In genomic region chr4:81838586-81838985, GRCh38 we compare ENCODE assay signal across 29 cellular contexts.
"Had no signal": no experiment of that assay in that cellular context is flagged by ENCODE, and none has a peak within 500 bp of the region (broad histone marks: within the 10 kb centered on the region; RNA-seq: fewer than 3 reads in every experiment).

No MANE protein-coding gene starts in this region.

- H3K27ac Mint-ChIP-seq: dendritic cell treated with granulocyte-macrophage colony-stimulating factor and Interleukin-4, amounts not matched to agents 40 ng/mL and 50 ng/mL, for 4 days; effector memory CD8-positive, alpha-beta T cell; endodermal cell had no signal

- H3K4me3 Mint-ChIP-seq: dendritic cell treated with granulocyte-macrophage colony-stimulating factor and Interleukin-4, amounts not matched to agents 40 ng/mL and 50 ng/mL, for 4 days; effector memory CD8-positive, alpha-beta T cell; endodermal cell had no signal

- ATAC-seq: effector memory CD8-positive, alpha-beta T cell; esophagus mucosa; foreskin keratinocyte; gastrocnemius medialis; gastroesophageal sphincter; heart left ventricle; heart right ventricle had no signal

- H3K4me1 Mint-ChIP-seq: endodermal cell had no signal

- H3K27ac ChIP-seq: colonic mucosa, coronary artery, epithelial cell of prostate, esophagus muscularis mucosa, esophagus squamous epithelium, foreskin keratinocyte, gastrocnemius medialis, gastroesophageal sphincter, heart left ventricle, heart right ventricle had no signal

- H3K27me3 ChIP-seq: colonic mucosa, dorsolateral prefrontal cortex, esophagus muscularis mucosa, esophagus squamous epithelium, foreskin keratinocyte, gastrocnemius medialis, gastroesophageal sphincter, heart left ventricle, heart right ventricle had no signal

- DNase-seq: colonic mucosa; cortex of kidney; dermis blood vessel endothelial cell; dorsolateral prefrontal cortex; effector CD4-positive, alpha-beta T cell; effector CD8-positive, alpha-beta T cell; effector memory CD4-positive, alpha-beta T cell; effector memory CD8-positive, alpha-beta T cell; endodermal cell; erythroblast; esophagus squamous epithelium; foreskin fibroblast; foreskin keratinocyte; foreskin melanocyte; gastrocnemius medialis; glutamatergic neuron; head of caudate nucleus; heart left ventricle; heart right ventricle had no signal

- H3K36me3 ChIP-seq: colonic mucosa, esophagus muscularis mucosa, esophagus squamous epithelium, gastrocnemius medialis, gastroesophageal sphincter, heart left ventricle, heart right ventricle had no signal

- H3K4me3 ChIP-seq: colonic mucosa, coronary artery, dorsolateral prefrontal cortex, esophagus muscularis mucosa, esophagus squamous epithelium, gastrocnemius medialis, gastroesophageal sphincter, heart left ventricle, heart right ventricle had no signal

- H3K27me3 Mint-ChIP-seq: dendritic cell treated with granulocyte-macrophage colony-stimulating factor and Interleukin-4, amounts not matched to agents 40 ng/mL and 50 ng/mL, for 4 days had no signal

- H3K4me1 ChIP-seq: colonic mucosa, esophagus muscularis mucosa, esophagus squamous epithelium, foreskin keratinocyte, gastrocnemius medialis, gastroesophageal sphincter, heart right ventricle had no signal

- FAIRE-seq: colon, endometrium, endothelial cell of umbilical vein, frontal cortex had no signal

- H3K9me3 Mint-ChIP-seq: dendritic cell treated with granulocyte-macrophage colony-stimulating factor and Interleukin-4, amounts not matched to agents 40 ng/mL and 50 ng/mL, for 4 days; effector memory CD8-positive, alpha-beta T cell; endodermal cell had no signal

- H3K9me3 ChIP-seq: colonic mucosa, esophagus muscularis mucosa, esophagus squamous epithelium, gastrocnemius medialis, gastroesophageal sphincter, heart left ventricle, heart right ventricle had no signal
